In the genomic region with DNA sequence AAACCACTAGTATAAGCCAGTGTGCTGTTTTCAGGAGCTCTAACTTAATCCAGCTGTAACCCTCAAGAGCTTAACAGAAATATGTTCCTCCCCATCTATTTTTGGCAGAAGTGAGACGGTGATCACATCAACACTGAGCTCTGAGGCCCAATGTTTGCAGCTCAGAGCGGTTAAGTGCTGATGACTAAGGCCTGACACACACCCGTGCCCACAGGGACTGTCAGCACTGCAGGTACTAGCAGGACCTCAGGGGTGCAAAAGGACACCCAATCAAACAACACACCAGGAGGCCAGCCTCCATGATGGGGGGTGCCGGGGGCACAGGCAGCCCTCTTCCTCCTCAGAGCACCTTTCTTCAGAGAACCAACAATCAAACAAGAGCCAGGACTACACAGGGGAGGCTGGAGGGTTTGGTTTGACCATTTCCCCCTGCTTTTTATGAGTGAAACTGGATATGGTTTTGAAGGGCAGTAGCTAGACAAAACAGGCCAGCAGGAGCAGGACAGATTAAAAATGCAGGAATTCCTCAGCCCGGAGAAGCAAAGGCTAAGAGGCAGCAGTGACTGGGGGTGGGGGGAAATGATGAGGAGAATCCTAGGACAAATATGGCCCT, we compare ENCODE assay signal across 1 cellular context.
TF ChIP-seq lines count a peak whose summit lies in the region.

No MANE protein-coding gene starts in this region.

TF ChIP-seq in GM12878, 131 proteins besides CTCF, POLR2A, EP300 and RAD21 (continued from another document):
- TF ChIP-seq, protein P1, sequence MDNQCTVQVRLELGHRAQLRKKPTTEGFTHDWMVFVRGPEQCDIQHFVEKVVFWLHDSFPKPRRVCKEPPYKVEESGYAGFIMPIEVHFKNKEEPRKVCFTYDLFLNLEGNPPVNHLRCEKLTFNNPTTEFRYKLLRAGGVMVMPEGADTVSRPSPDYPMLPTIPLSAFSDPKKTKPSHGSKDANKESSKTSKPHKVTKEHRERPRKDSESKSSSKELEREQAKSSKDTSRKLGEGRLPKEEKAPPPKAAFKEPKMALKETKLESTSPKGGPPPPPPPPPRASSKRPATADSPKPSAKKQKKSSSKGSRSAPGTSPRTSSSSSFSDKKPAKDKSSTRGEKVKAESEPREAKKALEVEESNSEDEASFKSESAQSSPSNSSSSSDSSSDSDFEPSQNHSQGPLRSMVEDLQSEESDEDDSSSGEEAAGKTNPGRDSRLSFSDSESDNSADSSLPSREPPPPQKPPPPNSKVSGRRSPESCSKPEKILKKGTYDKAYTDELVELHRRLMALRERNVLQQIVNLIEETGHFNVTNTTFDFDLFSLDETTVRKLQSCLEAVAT (IDR thresholded peaks at IDR 0.05) = peak; percentile 62
- TF ChIP-seq SMAD1 (IDR thresholded peaks at IDR 0.05; ENCODE audit: low read depth, partially characterized antibody) = peak; percentile 46
- TF ChIP-seq MTA2 (IDR thresholded peaks at IDR 0.05; ENCODE audit: low read depth) = peak; percentile 63; the same call in 1 of the 2 replicates
- TF ChIP-seq SPI1 (IDR thresholded peaks at IDR 0.05; ENCODE audit: borderline replicate concordance, insufficient read depth, low read depth, low read length) = no peak
- peak; percentile 48 to 59; a peak in 2 of 4 replicates for TF ChIP-seq IKZF2 (IDR thresholded peaks at IDR 0.05)
- TF ChIP-seq, protein P2, sequence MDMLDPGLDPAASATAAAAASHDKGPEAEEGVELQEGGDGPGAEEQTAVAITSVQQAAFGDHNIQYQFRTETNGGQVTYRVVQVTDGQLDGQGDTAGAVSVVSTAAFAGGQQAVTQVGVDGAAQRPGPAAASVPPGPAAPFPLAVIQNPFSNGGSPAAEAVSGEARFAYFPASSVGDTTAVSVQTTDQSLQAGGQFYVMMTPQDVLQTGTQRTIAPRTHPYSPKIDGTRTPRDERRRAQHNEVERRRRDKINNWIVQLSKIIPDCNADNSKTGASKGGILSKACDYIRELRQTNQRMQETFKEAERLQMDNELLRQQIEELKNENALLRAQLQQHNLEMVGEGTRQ (IDR thresholded peaks at IDR 0.05; ENCODE audit: borderline replicate concordance, low read depth, low read length) = no peak
- TF ChIP-seq ESRRA (IDR thresholded peaks at IDR 0.05; ENCODE audit: low read length) = no peak
- TF ChIP-seq, protein P3, sequence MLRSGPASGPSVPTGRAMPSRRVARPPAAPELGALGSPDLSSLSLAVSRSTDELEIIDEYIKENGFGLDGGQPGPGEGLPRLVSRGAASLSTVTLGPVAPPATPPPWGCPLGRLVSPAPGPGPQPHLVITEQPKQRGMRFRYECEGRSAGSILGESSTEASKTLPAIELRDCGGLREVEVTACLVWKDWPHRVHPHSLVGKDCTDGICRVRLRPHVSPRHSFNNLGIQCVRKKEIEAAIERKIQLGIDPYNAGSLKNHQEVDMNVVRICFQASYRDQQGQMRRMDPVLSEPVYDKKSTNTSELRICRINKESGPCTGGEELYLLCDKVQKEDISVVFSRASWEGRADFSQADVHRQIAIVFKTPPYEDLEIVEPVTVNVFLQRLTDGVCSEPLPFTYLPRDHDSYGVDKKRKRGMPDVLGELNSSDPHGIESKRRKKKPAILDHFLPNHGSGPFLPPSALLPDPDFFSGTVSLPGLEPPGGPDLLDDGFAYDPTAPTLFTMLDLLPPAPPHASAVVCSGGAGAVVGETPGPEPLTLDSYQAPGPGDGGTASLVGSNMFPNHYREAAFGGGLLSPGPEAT (IDR thresholded peaks at IDR 0.05; ENCODE audit: low read depth) = peak; percentile 52; the same call in 1 of the 2 replicates
- TF ChIP-seq YY1 (IDR thresholded peaks at IDR 0.05; ENCODE audit: low read depth, low read length) = peak; percentile 88
- TF ChIP-seq TBL1XR1 (IDR thresholded peaks at IDR 0.05; ENCODE audit: low read depth, low read length) = peak; percentile 46; the same call in 1 of the 2 replicates
- TF ChIP-seq HDAC2 (IDR thresholded peaks at IDR 0.05) = no peak
- TF ChIP-seq EED (IDR thresholded peaks at IDR 0.05; ENCODE audit: low read depth) = peak; percentile 62; the same call in 1 of the 2 replicates
- TF ChIP-seq POU2F2 (IDR thresholded peaks at IDR 0.05; ENCODE audit: borderline replicate concordance, low read depth, low read length) = peak; percentile 60; the same call in 1 of the 3 replicates
- peak; percentile 64; the same call in 1 of the 2 replicates for TF ChIP-seq POLR2AphosphoS2 (IDR thresholded peaks at IDR 0.05; ENCODE audit: low read depth, low read length)
- TF ChIP-seq RB1 (IDR thresholded peaks at IDR 0.05; ENCODE audit: borderline replicate concordance) = 0 out of 2 replicates have a peak, but pooled peaks have one; percentile 29
- peak; percentile 92 for TF ChIP-seq MEF2B (IDR thresholded peaks at IDR 0.05; ENCODE audit: partially characterized antibody, poor library complexity, severe bottlenecking)
- no peak for TF ChIP-seq HCFC1 (IDR thresholded peaks at IDR 0.05; ENCODE audit: low read length)
- peak in 1 of 2 experiments; percentile 61; a peak in 1 of 4 replicates for TF ChIP-seq ETV6 (conservative IDR thresholded peaks at IDR 0.05 in 1 of 2, IDR thresholded peaks at IDR 0.05 in 1 of 2; ENCODE audit: borderline replicate concordance in 1 of 2, low read depth in 1 of 2)
- TF ChIP-seq IRF4 (IDR thresholded peaks at IDR 0.05; ENCODE audit: low read depth, low read length) = peak; percentile 41; the same call in 1 of the 2 replicates
- peak; percentile 88 for TF ChIP-seq HDGF (IDR thresholded peaks at IDR 0.05)
- TF ChIP-seq, protein P4, sequence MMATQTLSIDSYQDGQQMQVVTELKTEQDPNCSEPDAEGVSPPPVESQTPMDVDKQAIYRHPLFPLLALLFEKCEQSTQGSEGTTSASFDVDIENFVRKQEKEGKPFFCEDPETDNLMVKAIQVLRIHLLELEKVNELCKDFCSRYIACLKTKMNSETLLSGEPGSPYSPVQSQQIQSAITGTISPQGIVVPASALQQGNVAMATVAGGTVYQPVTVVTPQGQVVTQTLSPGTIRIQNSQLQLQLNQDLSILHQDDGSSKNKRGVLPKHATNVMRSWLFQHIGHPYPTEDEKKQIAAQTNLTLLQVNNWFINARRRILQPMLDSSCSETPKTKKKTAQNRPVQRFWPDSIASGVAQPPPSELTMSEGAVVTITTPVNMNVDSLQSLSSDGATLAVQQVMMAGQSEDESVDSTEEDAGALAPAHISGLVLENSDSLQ (IDR thresholded peaks at IDR 0.05) = peak; percentile 83
- no peak for TF ChIP-seq RBBP5 (conservative IDR thresholded peaks at IDR 0.05)
- TF ChIP-seq ZNF24 (IDR thresholded peaks at IDR 0.05) = 0 out of 2 replicates have a peak, but pooled peaks have one; percentile 10
- TF ChIP-seq BCL11A (IDR thresholded peaks at IDR 0.05; ENCODE audit: low read depth, low read length) = peak; percentile 68
- TF ChIP-seq SMAD5 (IDR thresholded peaks at IDR 0.05; ENCODE audit: low read depth) = peak; percentile 61; the same call in 1 of the 2 replicates
- no peak for TF ChIP-seq ZNF384 (IDR thresholded peaks at IDR 0.05; ENCODE audit: borderline replicate concordance, low read depth, low read length)
- TF ChIP-seq, protein P5, sequence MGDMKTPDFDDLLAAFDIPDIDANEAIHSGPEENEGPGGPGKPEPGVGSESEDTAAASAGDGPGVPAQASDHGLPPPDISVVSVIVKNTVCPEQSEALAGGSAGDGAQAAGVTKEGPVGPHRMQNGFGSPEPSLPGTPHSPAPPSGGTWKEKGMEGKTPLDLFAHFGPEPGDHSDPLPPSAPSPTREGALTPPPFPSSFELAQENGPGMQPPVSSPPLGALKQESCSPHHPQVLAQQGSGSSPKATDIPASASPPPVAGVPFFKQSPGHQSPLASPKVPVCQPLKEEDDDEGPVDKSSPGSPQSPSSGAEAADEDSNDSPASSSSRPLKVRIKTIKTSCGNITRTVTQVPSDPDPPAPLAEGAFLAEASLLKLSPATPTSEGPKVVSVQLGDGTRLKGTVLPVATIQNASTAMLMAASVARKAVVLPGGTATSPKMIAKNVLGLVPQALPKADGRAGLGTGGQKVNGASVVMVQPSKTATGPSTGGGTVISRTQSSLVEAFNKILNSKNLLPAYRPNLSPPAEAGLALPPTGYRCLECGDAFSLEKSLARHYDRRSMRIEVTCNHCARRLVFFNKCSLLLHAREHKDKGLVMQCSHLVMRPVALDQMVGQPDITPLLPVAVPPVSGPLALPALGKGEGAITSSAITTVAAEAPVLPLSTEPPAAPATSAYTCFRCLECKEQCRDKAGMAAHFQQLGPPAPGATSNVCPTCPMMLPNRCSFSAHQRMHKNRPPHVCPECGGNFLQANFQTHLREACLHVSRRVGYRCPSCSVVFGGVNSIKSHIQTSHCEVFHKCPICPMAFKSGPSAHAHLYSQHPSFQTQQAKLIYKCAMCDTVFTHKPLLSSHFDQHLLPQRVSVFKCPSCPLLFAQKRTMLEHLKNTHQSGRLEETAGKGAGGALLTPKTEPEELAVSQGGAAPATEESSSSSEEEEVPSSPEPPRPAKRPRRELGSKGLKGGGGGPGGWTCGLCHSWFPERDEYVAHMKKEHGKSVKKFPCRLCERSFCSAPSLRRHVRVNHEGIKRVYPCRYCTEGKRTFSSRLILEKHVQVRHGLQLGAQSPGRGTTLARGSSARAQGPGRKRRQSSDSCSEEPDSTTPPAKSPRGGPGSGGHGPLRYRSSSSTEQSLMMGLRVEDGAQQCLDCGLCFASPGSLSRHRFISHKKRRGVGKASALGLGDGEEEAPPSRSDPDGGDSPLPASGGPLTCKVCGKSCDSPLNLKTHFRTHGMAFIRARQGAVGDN (IDR thresholded peaks at IDR 0.05) = peak; percentile 98
- peak; percentile 75 for TF ChIP-seq DPF2 (IDR thresholded peaks at IDR 0.05)
- TF ChIP-seq TCF3 (IDR thresholded peaks at IDR 0.05; ENCODE audit: borderline replicate concordance, insufficient read depth, low read depth, low read length) = 0 out of 2 replicates have a peak, but pooled peaks have one; percentile 52
- peak; percentile 38 for TF ChIP-seq SP1 (IDR thresholded peaks at IDR 0.05; ENCODE audit: low read depth, low read length)
- no peak for TF ChIP-seq CBX3 (IDR thresholded peaks at IDR 0.05; ENCODE audit: borderline replicate concordance, low read depth)
- peak; percentile 75; the same call in 1 of the 2 replicates for TF ChIP-seq PAX5 (IDR thresholded peaks at IDR 0.05; ENCODE audit: borderline replicate concordance, low read depth, low read length)
- peak; percentile 67; the same call in 1 of the 2 replicates for TF ChIP-seq CHD2 (IDR thresholded peaks at IDR 0.05; ENCODE audit: borderline replicate concordance, low read depth, low read length)
- peak; percentile 33; the same call in 1 of the 2 replicates for TF ChIP-seq GATAD2B (conservative IDR thresholded peaks at IDR 0.05; ENCODE audit: low read depth)
- TF ChIP-seq MYB (IDR thresholded peaks at IDR 0.05; ENCODE audit: borderline replicate concordance, low read depth, low read length) = peak; percentile 39; the same call in 1 of the 2 replicates
- TF ChIP-seq POLR2AphosphoS5 (IDR thresholded peaks at IDR 0.05; ENCODE audit: low read length) = peak; percentile 74; the same call in 1 of the 2 replicates
TF ChIP-seq in GM12878: peak in this region for 40.
